Comparison of ENCODE assay signal across 21 cellular contexts in the genomic region with DNA sequence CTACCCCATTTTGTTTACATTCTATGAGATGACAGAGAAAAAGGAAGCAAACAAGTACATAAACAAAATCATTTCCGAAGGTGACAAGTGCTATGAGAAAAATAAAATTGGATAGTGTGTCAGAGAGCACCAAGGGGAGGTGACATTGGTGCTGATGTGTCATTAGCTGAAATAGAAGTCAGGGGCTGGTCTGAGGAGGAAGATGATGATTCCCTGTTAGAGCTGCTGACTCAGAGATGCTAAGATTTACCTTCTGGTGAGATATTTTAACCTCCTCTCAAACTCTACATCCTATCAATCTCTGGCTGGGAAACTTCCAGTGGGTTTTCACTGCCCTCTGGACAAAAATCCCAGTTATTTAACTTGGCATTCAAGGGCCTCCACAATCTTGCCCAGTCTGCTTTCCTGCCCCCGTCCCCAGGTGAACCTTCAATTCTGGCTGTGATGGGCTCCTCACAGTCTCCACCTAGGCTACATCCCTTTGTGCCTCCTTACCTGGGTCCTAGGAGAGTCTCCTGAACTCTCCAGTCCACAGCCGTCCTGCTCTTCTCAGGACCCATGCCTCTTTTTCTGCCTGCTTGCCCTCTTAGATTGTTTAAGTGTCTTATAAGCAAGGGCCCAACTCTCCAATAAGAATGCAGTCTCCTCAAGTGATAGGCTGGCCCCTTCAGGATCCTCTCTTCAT. TPM values are rescaled to one million over a fixed set of nuclear protein-coding genes. Genes with fewer than 3 reads are reported as not detected.
DNase-seq lines count a peak whose midpoint lies in the region; ATAC-seq, FAIRE-seq and TF ChIP-seq lines count a peak whose summit lies in the region.
"Had no signal": no experiment of that assay in that cellular context is flagged by ENCODE, and none has a peak within 500 bp of the region (broad histone marks: within the 10 kb centered on the region; RNA-seq: fewer than 3 reads in every experiment).

No MANE protein-coding gene starts in this region.

- H3K4me3 Mint-ChIP-seq in astrocyte (ENCODE audit: unreplicated experiment): no peak overlapping the region
- H3K4me3 Mint-ChIP-seq in CD4-positive, alpha-beta T cell: no peak overlapping the region

- H3K79me2 ChIP-seq in ACC112 (ENCODE audit: control insufficient read depth, insufficient read depth, low read length, unreplicated experiment) (no peaks in the 10 kb centered on the region), PC-3 (ENCODE audit: low read length) (no peaks in the 10 kb centered on the region), astrocyte (ENCODE audit: insufficient read depth, low read length) (no peaks in the 10 kb centered on the region)

- peak overlapping the region; percentile 82 for H3K27ac Mint-ChIP-seq in astrocyte (ENCODE audit: unreplicated experiment)
- no peak overlapping the region for H3K27ac Mint-ChIP-seq in CD4-positive, alpha-beta T cell

- no peaks in the 10 kb centered on the region for H4K20me1 ChIP-seq in PC-3 (ENCODE audit: low read length)
- H4K20me1 ChIP-seq in astrocyte (ENCODE audit: insufficient read depth, low read length): peaks cover 9% of the 10 kb centered on the region

- H3K9me3 ChIP-seq in PC-3 (ENCODE audit: low read length) (no peaks in the 10 kb centered on the region), astrocyte (ENCODE audit: insufficient read depth, low read depth, low read length) (no peaks in the 10 kb centered on the region)
- no peaks in the 10 kb centered on the region for H3K9me3 ChIP-seq in CD4-positive, alpha-beta T cell (ENCODE audit: control insufficient read depth, low read length)
- H3K9me3 ChIP-seq: thoracic aorta had no signal

- H3K36me3 ChIP-seq in ACC112 (ENCODE audit: insufficient read depth, low read length): no peaks in the 10 kb centered on the region
- no peaks in the 10 kb centered on the region; the same call in 1 of the 2 replicates for H3K36me3 ChIP-seq in PC-3 (ENCODE audit: low read depth, low read length)
- no peaks in the 10 kb centered on the region for H3K36me3 ChIP-seq in astrocyte (ENCODE audit: insufficient read depth, low read length)
- H3K36me3 ChIP-seq: brain microvascular endothelial cell, thoracic aorta had no signal

- FAIRE-seq in astrocyte (lab: Jason Lieb, UNC): no peak
- FAIRE-seq: colon had no signal

- CTCF ChIA-PET in PC-3 (lab: Charles Lee): no interaction called here
- CTCF ChIA-PET in CD4-positive, alpha-beta T cell (lab: Charles Lee): no interaction called here

- no peaks in the 10 kb centered on the region for H3K27me3 ChIP-seq in ACC112 (ENCODE audit: insufficient read depth, low read length)
- no peaks in the 10 kb centered on the region for H3K27me3 ChIP-seq in PC-3 (ENCODE audit: low read length)
- no peaks in the 10 kb centered on the region for H3K27me3 ChIP-seq in astrocyte (ENCODE audit: insufficient read depth, low read length)
- H3K27me3 ChIP-seq in CD4-positive, alpha-beta T cell (ENCODE audit: control insufficient read depth, insufficient read depth, low read length): no peaks in the 10 kb centered on the region
- H3K27me3 ChIP-seq: brain microvascular endothelial cell had no signal

- H3K36me3 Mint-ChIP-seq in astrocyte (ENCODE audit: low read depth, unreplicated experiment): peaks cover 8% of the 10 kb centered on the region
- no peaks in the 10 kb centered on the region for H3K36me3 Mint-ChIP-seq in CD4-positive, alpha-beta T cell (ENCODE audit: low read depth)

- peak overlapping the region; percentile 10; the same call in 1 of the 2 replicates for H3K27ac ChIP-seq in ACC112 (ENCODE audit: low read depth, low read length)
- no peak overlapping the region for H3K27ac ChIP-seq in PC-3 (ENCODE audit: low read length)
- H3K27ac ChIP-seq in astrocyte (ENCODE audit: low read depth, low read length): no peak overlapping the region
- H3K27ac ChIP-seq in CD4-positive, alpha-beta T cell (ENCODE audit: low read depth, low read length): no peak overlapping the region
- H3K27ac ChIP-seq: brain microvascular endothelial cell, thoracic aorta had no signal

- H3K9ac ChIP-seq in PC-3 (ENCODE audit: low read length) (no peak overlapping the region), astrocyte (ENCODE audit: low read length) (no peak overlapping the region)

- H3K9me3 Mint-ChIP-seq in astrocyte (ENCODE audit: unreplicated experiment): no peaks in the 10 kb centered on the region
- H3K9me3 Mint-ChIP-seq in CD4-positive, alpha-beta T cell: no peaks in the 10 kb centered on the region

- no peak overlapping the region for H2AFZ ChIP-seq in ACC112 (ENCODE audit: low read length, unreplicated experiment)
- H2AFZ ChIP-seq in PC-3 (ENCODE audit: low read length): no peak overlapping the region
- H2AFZ ChIP-seq in astrocyte (ENCODE audit: low read depth, low read length): no peak overlapping the region

- no peaks in the 10 kb centered on the region for H3K27me3 Mint-ChIP-seq in astrocyte (ENCODE audit: low read depth, unreplicated experiment)
- H3K27me3 Mint-ChIP-seq in CD4-positive, alpha-beta T cell: no peaks in the 10 kb centered on the region

- no peaks in the 10 kb centered on the region for H3F3A ChIP-seq in PC-3 (ENCODE audit: low read length, unreplicated experiment)

- H3K4me1 Mint-ChIP-seq in astrocyte (ENCODE audit: low read depth, unreplicated experiment): peaks cover 39% of the 10 kb centered on the region
- H3K4me1 Mint-ChIP-seq in CD4-positive, alpha-beta T cell (ENCODE audit: low read depth): peaks cover 23% of the 10 kb centered on the region

- H3K4me3 ChIP-seq in ACC112 (ENCODE audit: low read depth, low read length): no peak overlapping the region
- no peak overlapping the region for H3K4me3 ChIP-seq in PC-3 (ENCODE audit: low read length)
- no peak overlapping the region for H3K4me3 ChIP-seq in astrocyte (ENCODE audit: insufficient read depth, low read depth, low read length)
- H3K4me3 ChIP-seq: smooth muscle cell, thoracic aorta had no signal

- DNase-seq in A172 (ENCODE audit: low spot score): peak; percentile 72
- no peak for DNase-seq in PC-3
- DNase-seq in astrocyte (ENCODE audit: low read depth): no peak
- DNase-seq in HK-2 (ENCODE audit: unreplicated experiment): no peak
- no peak for DNase-seq in CD4-positive, alpha-beta T cell
- DNase-seq: activated CD4-positive, alpha-beta T cell treated with anti-CD3 and anti-CD28 coated beads, Interleukin-2, amount 50 U/mL, for 4 hours; AML-193; brain microvascular endothelial cell; DMS79; mammary epithelial cell; NCI-H1092; NCI-H2029; NCI-H226; NCI-H82; SIG-M5; stimulated activated naive CD4-positive, alpha-beta T cell had no signal

- BruUV-seq in PC-3 (replicated peaks; lab: Mats Ljungman, UMichigan): TSS peak; percentile 1

- no peaks in the 10 kb centered on the region for H3K9me2 ChIP-seq in PC-3 (replicated peaks; ENCODE audit: low read length)

- H3K4me1 ChIP-seq in ACC112 (ENCODE audit: control insufficient read depth, insufficient read depth, low read length, unreplicated experiment): peaks cover 58% of the 10 kb centered on the region
- H3K4me1 ChIP-seq in PC-3 (ENCODE audit: insufficient read depth, low read length): peaks cover 40% of the 10 kb centered on the region
- H3K4me1 ChIP-seq in astrocyte (ENCODE audit: insufficient read depth, low read length): peaks cover 43% of the 10 kb centered on the region

- H3K4me2 ChIP-seq in PC-3 (ENCODE audit: low read length): no peak overlapping the region
- H3K4me2 ChIP-seq in astrocyte (ENCODE audit: low read length): no peak overlapping the region
- H3K4me2 ChIP-seq: smooth muscle cell had no signal

- POLR2A ChIA-PET in PC-3 (lab: Charles Lee; ENCODE audit: unreplicated experiment): no interaction called here
- POLR2A ChIA-PET in CD4-positive, alpha-beta T cell (lab: Charles Lee): no interaction called here

- intact Hi-C loops in PC-3 (cut with micrococcal nuclease): no loop called here
- intact Hi-C loops in CD4-positive, alpha-beta T cell (cut with DNase I, micrococcal nuclease): no loop called here

- no peak for ATAC-seq in PC-3
- ATAC-seq in GM18498 (IDR thresholded peaks at IDR 0.05; ENCODE audit: unreplicated experiment): no peak
- ATAC-seq in CD4-positive, alpha-beta T cell (ENCODE audit: poor library complexity): no peak

- TF ChIP-seq CTCF in PC-3 (conservative IDR thresholded peaks at IDR 0.05; ENCODE audit: low read depth, low read length) (no peak), astrocyte (IDR thresholded peaks at IDR 0.05; ENCODE audit: insufficient read depth, low read depth, low read length) (no peak)
- no peak for TF ChIP-seq CTCF in CD4-positive, alpha-beta T cell (IDR thresholded peaks at IDR 0.05)

RNA-seq across cellular contexts. Expression of gene DUSP5, which starts 26.6 kb away (rescaled TPM):
- total RNA-seq in A172 (2014; rRNA removed; shearing (Covaris generic)): 6.8 and 9.5 TPM in 2 replicates
- total RNA-seq in PC-3 (2014; rRNA removed) (205 and 206 TPM in 2 replicates), astrocyte (35.0 and 36.4 TPM in 2 replicates)
- 10 to 100 TPM; 64.3 to 66.2 TPM for total RNA-seq in CD4-positive, alpha-beta T cell

RNA-seq across cellular contexts. Expression of gene SMC3, which starts 43.2 kb away (rescaled TPM):
- 68.1 and 89.3 TPM in 2 replicates for total RNA-seq in A172 (2014; rRNA removed; shearing (Covaris generic))
- total RNA-seq in PC-3 (2014; rRNA removed): 18.4 and 20.3 TPM in 2 replicates
- 24.8 and 27.2 TPM in 2 replicates for total RNA-seq in astrocyte
- 10 to 100 TPM; 46.8 to 48.0 TPM for total RNA-seq in CD4-positive, alpha-beta T cell
